Comparison of ENCODE assay signal across 1 cellular context in the genomic region with DNA sequence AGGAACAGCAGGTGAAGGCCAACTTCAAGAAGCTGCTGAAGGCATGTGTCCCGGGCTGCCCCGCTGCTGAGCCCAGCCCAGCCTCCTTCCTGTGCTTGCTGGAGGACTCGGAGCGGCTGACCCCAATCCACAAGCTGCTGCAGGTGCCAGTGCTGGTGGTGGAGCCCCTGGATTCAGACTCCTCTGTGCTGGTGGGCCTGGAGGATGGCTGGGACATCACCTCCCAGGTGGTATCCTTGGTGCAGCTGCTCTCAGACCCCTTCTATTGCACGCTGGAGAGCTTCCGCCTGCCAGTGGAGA.
TF ChIP-seq lines count a peak whose summit lies in the region.

No MANE protein-coding gene starts in this region.

TF ChIP-seq in K562, 482 proteins besides CTCF, POLR2A, EP300 and RAD21:
- no peak for TF ChIP-seq ARNT (IDR thresholded peaks at IDR 0.05)
- TF ChIP-seq ZNF551 (CRISPR knock-in tag; IDR thresholded peaks at IDR 0.05), result no peak
- no peak for TF ChIP-seq TAL1 (IDR thresholded peaks at IDR 0.05)
- TF ChIP-seq, protein P1, sequence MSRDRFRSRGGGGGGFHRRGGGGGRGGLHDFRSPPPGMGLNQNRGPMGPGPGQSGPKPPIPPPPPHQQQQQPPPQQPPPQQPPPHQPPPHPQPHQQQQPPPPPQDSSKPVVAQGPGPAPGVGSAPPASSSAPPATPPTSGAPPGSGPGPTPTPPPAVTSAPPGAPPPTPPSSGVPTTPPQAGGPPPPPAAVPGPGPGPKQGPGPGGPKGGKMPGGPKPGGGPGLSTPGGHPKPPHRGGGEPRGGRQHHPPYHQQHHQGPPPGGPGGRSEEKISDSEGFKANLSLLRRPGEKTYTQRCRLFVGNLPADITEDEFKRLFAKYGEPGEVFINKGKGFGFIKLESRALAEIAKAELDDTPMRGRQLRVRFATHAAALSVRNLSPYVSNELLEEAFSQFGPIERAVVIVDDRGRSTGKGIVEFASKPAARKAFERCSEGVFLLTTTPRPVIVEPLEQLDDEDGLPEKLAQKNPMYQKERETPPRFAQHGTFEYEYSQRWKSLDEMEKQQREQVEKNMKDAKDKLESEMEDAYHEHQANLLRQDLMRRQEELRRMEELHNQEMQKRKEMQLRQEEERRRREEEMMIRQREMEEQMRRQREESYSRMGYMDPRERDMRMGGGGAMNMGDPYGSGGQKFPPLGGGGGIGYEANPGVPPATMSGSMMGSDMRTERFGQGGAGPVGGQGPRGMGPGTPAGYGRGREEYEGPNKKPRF (IDR thresholded peaks at IDR 0.05; ENCODE audit: low read depth, low read length), result no peak
- TF ChIP-seq, protein P2, sequence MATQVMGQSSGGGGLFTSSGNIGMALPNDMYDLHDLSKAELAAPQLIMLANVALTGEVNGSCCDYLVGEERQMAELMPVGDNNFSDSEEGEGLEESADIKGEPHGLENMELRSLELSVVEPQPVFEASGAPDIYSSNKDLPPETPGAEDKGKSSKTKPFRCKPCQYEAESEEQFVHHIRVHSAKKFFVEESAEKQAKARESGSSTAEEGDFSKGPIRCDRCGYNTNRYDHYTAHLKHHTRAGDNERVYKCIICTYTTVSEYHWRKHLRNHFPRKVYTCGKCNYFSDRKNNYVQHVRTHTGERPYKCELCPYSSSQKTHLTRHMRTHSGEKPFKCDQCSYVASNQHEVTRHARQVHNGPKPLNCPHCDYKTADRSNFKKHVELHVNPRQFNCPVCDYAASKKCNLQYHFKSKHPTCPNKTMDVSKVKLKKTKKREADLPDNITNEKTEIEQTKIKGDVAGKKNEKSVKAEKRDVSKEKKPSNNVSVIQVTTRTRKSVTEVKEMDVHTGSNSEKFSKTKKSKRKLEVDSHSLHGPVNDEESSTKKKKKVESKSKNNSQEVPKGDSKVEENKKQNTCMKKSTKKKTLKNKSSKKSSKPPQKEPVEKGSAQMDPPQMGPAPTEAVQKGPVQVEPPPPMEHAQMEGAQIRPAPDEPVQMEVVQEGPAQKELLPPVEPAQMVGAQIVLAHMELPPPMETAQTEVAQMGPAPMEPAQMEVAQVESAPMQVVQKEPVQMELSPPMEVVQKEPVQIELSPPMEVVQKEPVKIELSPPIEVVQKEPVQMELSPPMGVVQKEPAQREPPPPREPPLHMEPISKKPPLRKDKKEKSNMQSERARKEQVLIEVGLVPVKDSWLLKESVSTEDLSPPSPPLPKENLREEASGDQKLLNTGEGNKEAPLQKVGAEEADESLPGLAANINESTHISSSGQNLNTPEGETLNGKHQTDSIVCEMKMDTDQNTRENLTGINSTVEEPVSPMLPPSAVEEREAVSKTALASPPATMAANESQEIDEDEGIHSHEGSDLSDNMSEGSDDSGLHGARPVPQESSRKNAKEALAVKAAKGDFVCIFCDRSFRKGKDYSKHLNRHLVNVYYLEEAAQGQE (CRISPR knock-in tag; IDR thresholded peaks at IDR 0.05; ENCODE audit: low read depth), result no peak
- TF ChIP-seq NCOA2 (IDR thresholded peaks at IDR 0.05; ENCODE audit: partially characterized antibody in 2 of 2), result no peak
- TF ChIP-seq, protein P3, sequence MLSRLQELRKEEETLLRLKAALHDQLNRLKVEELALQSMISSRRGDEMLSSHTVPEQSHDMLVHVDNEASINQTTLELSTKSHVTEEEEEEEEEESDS (CRISPR knock-in tag; IDR thresholded peaks at IDR 0.05), result no peak
- TF ChIP-seq PHF21A (IDR thresholded peaks at IDR 0.05; ENCODE audit: borderline replicate concordance, low read depth), result no peak
- no peak for TF ChIP-seq L3MBTL2 (IDR thresholded peaks at IDR 0.05)
- TF ChIP-seq YY1 (IDR thresholded peaks at IDR 0.05; ENCODE audit: borderline replicate concordance in 1 of 3, control insufficient read depth in 1 of 3, extremely low read depth in 1 of 3, insufficient read depth in 3 of 3, insufficient read length in 1 of 3, insufficient replicate concordance in 2 of 3, low read depth in 1 of 3, low read length in 2 of 3), result no peak
- TF ChIP-seq ZNF146 (CRISPR knock-in tag; IDR thresholded peaks at IDR 0.05; ENCODE audit: unreplicated experiment), result no peak
